8 cellular contexts compared by ENCODE assay signal in the genomic region with DNA sequence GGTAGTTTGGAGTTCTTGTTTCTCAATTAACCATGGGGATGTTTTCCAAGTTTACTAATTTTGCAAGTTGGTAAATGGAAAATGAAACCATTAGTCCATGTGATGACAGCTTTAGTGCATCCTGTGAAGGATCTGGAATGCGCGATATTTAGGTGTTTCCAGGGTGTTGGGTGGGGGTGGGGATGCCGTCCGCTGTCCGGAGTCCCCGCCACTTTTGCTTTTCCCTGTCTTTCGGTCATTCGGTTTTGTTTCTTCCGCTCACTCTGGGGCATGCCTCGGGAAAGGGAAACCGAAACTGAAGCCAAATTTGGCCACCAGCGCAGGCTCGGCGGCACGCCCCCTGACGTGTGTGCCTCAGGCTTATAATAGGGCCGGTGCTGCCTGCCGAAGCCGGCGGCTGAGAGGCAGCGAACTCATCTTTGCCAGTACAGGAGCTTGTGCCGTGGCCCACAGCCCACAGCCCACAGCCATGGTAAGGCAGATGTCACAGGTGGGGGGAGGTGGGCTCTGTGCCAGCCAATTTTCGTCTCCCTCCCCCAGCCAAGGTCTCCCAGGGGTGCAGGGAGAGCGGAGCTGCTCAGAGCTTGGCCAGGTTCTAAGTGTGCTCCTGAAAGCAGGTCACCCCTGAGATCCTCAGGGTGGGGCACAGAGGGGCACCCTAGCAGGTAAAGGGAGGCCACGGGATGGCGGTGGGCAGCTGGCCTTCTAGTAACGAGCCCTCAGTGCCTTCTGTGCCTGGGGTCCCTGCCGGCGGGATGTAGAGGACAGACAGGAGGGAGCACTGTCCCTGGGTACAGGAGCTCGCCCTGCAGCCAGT. TPM values are rescaled to one million over a fixed set of nuclear protein-coding genes. Genes with fewer than 3 reads are reported as not detected.
DNase-seq lines count a peak whose midpoint lies in the region; ATAC-seq and TF ChIP-seq lines count a peak whose summit lies in the region.

A gene (plus strand): TSS at position 393 of the 817 bp plus-strand sequence. CDS start 77 bp downstream, at position 470.

- peak within 1 kb of the TSS; percentile 97 for H3K4me3 Mint-ChIP-seq in activated CD8-positive, alpha-beta T cell treated with anti-CD3 and anti-CD28 coated beads, Interleukin-2, amount 10 ng/mL, durations not matched to agents 7 days and 5 days

- POLR2A ChIA-PET in activated CD8-positive, alpha-beta T cell treated with anti-CD3 and anti-CD28 coated beads, Interleukin-2, amount 10 ng/mL, durations not matched to agents 7 days and 5 days (lab: Charles Lee) = interaction anchor here (0.5 to 3.1 kb wide), 11 partner anchors 10 to 362 kb away, joined by 3 to 29 read pairs (median 3); a partner anchor contains a TSS

- H3K27ac Mint-ChIP-seq in activated CD8-positive, alpha-beta T cell treated with anti-CD3 and anti-CD28 coated beads, Interleukin-2, amount 10 ng/mL, durations not matched to agents 7 days and 5 days = peak within 1 kb of the TSS; percentile 99

- CTCF ChIA-PET in activated CD8-positive, alpha-beta T cell treated with anti-CD3 and anti-CD28 coated beads, Interleukin-2, amount 10 ng/mL, durations not matched to agents 7 days and 5 days (lab: Charles Lee) = interaction anchor here (0.8 to 4.5 kb wide), 12 partner anchors 11 to 492 kb away, joined by 3 to 31 read pairs (median 4); a partner anchor contains a TSS

- TF ChIP-seq POLR2A in GM18526 (IDR thresholded peaks at IDR 0.05; ENCODE audit: extremely low read depth, insufficient read length) = peak; percentile 99

- peak; percentile 76 for ATAC-seq in HG03095 (IDR thresholded peaks at IDR 0.05; ENCODE audit: unreplicated experiment)
- ATAC-seq in activated CD8-positive, alpha-beta T cell treated with anti-CD3 and anti-CD28 coated beads, Interleukin-2, amount 10 ng/mL, durations not matched to agents 7 days and 5 days = peak; percentile 90

- DNase-seq in ACHN (peak; percentile 85), NCI-H774 (lab: John Stamatoyannopoulos, UW) (peak; percentile 50), lung microvascular endothelial cell (ENCODE audit: low read depth in 2 of 2) (peak; percentile 91 to 96)
- DNase-seq in activated CD8-positive, alpha-beta T cell treated with anti-CD3 and anti-CD28 coated beads, Interleukin-2, amount 10 ng/mL, durations not matched to agents 7 days and 5 days = peak; percentile 95
- DNase-seq in effector CD8-positive, alpha-beta T cell (lab: John Stamatoyannopoulos, UW) = peak; percentile 80
- peak; percentile 62 to 80 (median 73) for DNase-seq in stimulated activated CD4-positive, alpha-beta T cell treated with anti-CD3 and anti-CD28 coated beads, TNF-alpha, amount 100 ng/mL, for 48 hours (ENCODE audit: low read depth in 3 of 3)

- H3K9me3 Mint-ChIP-seq in activated CD8-positive, alpha-beta T cell treated with anti-CD3 and anti-CD28 coated beads, Interleukin-2, amount 10 ng/mL, durations not matched to agents 7 days and 5 days (ENCODE audit: insufficient read depth) = peaks cover 4% of the 10 kb centered on the region

- peaks cover 4% of the 10 kb centered on the region for H3K27me3 Mint-ChIP-seq in activated CD8-positive, alpha-beta T cell treated with anti-CD3 and anti-CD28 coated beads, Interleukin-2, amount 10 ng/mL, durations not matched to agents 7 days and 5 days (ENCODE audit: low read depth)

- peaks cover 45% of the 10 kb centered on the region for H3K36me3 Mint-ChIP-seq in activated CD8-positive, alpha-beta T cell treated with anti-CD3 and anti-CD28 coated beads, Interleukin-2, amount 10 ng/mL, durations not matched to agents 7 days and 5 days (ENCODE audit: low read depth)

- peaks cover 49% of the 10 kb centered on the region for H3K4me1 Mint-ChIP-seq in activated CD8-positive, alpha-beta T cell treated with anti-CD3 and anti-CD28 coated beads, Interleukin-2, amount 10 ng/mL, durations not matched to agents 7 days and 5 days (ENCODE audit: low read depth)

- in situ Hi-C loops in ACHN (cut with HindIII; ENCODE audit: low pct_ligation_motif_present, low pct_unique_long_range_greater_than_20kb, low sequenced_read_pairs) = no loop called here

RNA-seq across cellular contexts. Expression of the gene that starts here (rescaled TPM):
- 100 to 1,000 TPM; 385 to 413 TPM for total RNA-seq in activated CD8-positive, alpha-beta T cell treated with anti-CD3 and anti-CD28 coated beads, Interleukin-2, amount 10 ng/mL, durations not matched to agents 7 days and 5 days
- 109 TPM in 2 replicates for total RNA-seq in lung microvascular endothelial cell

Comparison
In these comparisons a context has a peak if more than half of its experiments do, and no peak if none do; other contexts are left out.
1. Peak in every context shown above with its lines: DNase-seq and ATAC-seq.